Comparison of ENCODE assay signal across 9 cellular contexts in the genomic region with DNA sequence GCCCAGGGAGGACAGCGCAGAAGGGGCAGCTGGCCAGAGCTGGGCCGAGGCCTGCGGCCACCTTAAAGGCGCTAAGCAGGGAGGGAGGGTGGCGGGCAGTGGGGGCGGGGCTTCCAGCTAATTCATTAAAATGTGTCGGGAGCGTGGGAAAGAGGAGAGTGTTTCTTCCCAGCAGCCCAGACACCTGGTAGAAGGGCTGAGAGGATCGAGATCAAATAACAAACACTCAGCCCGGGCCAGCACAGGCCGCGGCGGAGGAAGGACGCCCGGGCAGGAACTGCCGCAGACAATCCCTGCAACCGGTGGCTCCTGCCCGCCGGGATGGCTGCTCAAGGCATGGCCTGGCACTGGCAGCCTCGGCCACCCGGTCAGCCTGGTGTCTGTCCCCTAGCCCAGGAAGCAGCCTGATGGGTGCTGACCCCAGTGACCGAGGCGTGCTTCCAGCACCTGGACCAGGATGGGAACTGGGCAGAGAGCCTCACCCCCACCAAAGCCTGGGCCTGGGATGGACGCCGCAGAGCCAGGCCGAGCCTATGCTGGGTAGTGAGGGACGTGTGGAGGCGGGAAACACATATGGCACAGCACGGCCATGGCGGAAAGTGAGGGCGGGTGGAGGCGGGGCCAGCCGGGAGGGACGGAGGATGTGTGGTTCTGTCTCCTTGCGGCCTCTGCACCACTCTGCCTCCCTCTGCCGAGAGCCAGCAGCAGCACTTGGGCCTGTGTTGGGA. TPM values are rescaled to one million over a fixed set of nuclear protein-coding genes. Genes with fewer than 3 reads are reported as not detected.
DNase-seq lines count a peak whose midpoint lies in the region; ATAC-seq and TF ChIP-seq lines count a peak whose summit lies in the region.
"Had no signal": no experiment of that assay in that cellular context is flagged by ENCODE, and none has a peak within 500 bp of the region (broad histone marks: within the 10 kb centered on the region; RNA-seq: fewer than 3 reads in every experiment).

No MANE protein-coding gene starts in this region.

- TF ChIP-seq CTCF in WERI-Rb-1 (IDR thresholded peaks at IDR 0.05; ENCODE audit: low read depth, low read length) (peak; percentile 58), chondrocyte (IDR thresholded peaks at IDR 0.05) (peak; percentile 34)

- H3K4me3 Mint-ChIP-seq in chondrocyte (ENCODE audit: unreplicated experiment) (peak overlapping the region; percentile 19), memory B cell (no peak overlapping the region)

- peak; percentile 19 for ATAC-seq in memory B cell (ENCODE audit: low read depth)

- no peaks in the 10 kb centered on the region for H3K36me3 Mint-ChIP-seq in chondrocyte (ENCODE audit: low read depth)
- no peaks in the 10 kb centered on the region for H3K36me3 Mint-ChIP-seq in memory B cell

- H3K4me1 Mint-ChIP-seq in chondrocyte (ENCODE audit: low read depth): peaks cover 17% of the 10 kb centered on the region
- peaks cover 5% of the 10 kb centered on the region for H3K4me1 Mint-ChIP-seq in memory B cell

- H3K27ac ChIP-seq in WERI-Rb-1: peak overlapping the region; percentile 93
- H3K27ac ChIP-seq: SK-N-MC had no signal

- DNase-seq in NCI-H748 (lab: John Stamatoyannopoulos, UW; ENCODE audit: unreplicated experiment) (peak; percentile 53), NCI-H748 treated with DMSO at 0.1 percent for 48 hours (lab: John Stamatoyannopoulos, UW) (no peak), WERI-Rb-1 (peak; percentile 92), chondrocyte (ENCODE audit: low spot score) (no peak), memory B cell (ENCODE audit: low spot score in 2 of 2) (peak in 1 of 2 donors; percentile 25), NCI-H1048 (lab: John Stamatoyannopoulos, UW) (no peak), inferior parietal cortex (ENCODE audit: extremely low spot score) (no peak)
- DNase-seq in stimulated activated naive CD4-positive, alpha-beta T cell treated with Interleukin-2 at 50 U/mL for 16 hours (lab: John Stamatoyannopoulos, UW): peak; percentile 41

- peak overlapping the region; percentile 44 for H3K4me3 ChIP-seq in WERI-Rb-1 (ENCODE audit: low read depth, low read length)
- H3K4me3 ChIP-seq: SK-N-MC had no signal

- no peaks in the 10 kb centered on the region for H3K9me3 ChIP-seq in WERI-Rb-1 (ENCODE audit: severe bottlenecking)

- H3K27ac Mint-ChIP-seq in chondrocyte (ENCODE audit: unreplicated experiment) (peak overlapping the region; percentile 81), memory B cell (no peak overlapping the region)

- no peaks in the 10 kb centered on the region for H3K36me3 ChIP-seq in WERI-Rb-1

- H3K27me3 Mint-ChIP-seq in chondrocyte (ENCODE audit: low read depth) (no peaks in the 10 kb centered on the region), memory B cell (peaks cover 4% of the 10 kb centered on the region)

- H3K27me3 ChIP-seq in WERI-Rb-1 (ENCODE audit: insufficient read depth, low read depth, severe bottlenecking): no peaks in the 10 kb centered on the region

- no peaks in the 10 kb centered on the region for H3K9me3 Mint-ChIP-seq in chondrocyte (ENCODE audit: low read depth)
- H3K9me3 Mint-ChIP-seq in memory B cell: no peaks in the 10 kb centered on the region

RNA-seq across cellular contexts. Expression of gene NRARP, which starts 3.2 kb away (rescaled TPM):
- total RNA-seq in chondrocyte: 0.39 to 6.9 TPM (median 6.7 TPM) in 3 replicates

RNA-seq across cellular contexts. Expression of gene TOR4A, which starts 27.7 kb away (rescaled TPM):
- 0.85 to 3.5 TPM (median 3.4 TPM) in 3 replicates for total RNA-seq in chondrocyte

RNA-seq across cellular contexts. Expression of gene NELFB, which starts 50.1 kb away (rescaled TPM):
- 48.0 to 55.1 TPM (median 52.4 TPM) in 3 replicates for total RNA-seq in chondrocyte

RNA-seq across cellular contexts. Expression of gene STPG3, which starts 54.1 kb away (rescaled TPM):
- total RNA-seq in chondrocyte: not detected in 3 replicates

Comparison
In these comparisons a context has a peak if more than half of its experiments do, and no peak if none do; other contexts are left out.
1. DNase-seq: peak in NCI-H748 (single experiment), WERI-Rb-1 (single experiment) and stimulated activated naive CD4-positive, alpha-beta T cell treated with Interleukin-2 at 50 U/mL for 16 hours (single experiment); none in NCI-H748 treated with DMSO at 0.1 percent for 48 hours (single experiment), chondrocyte (single experiment), NCI-H1048 (single experiment) and inferior parietal cortex (single experiment).